In genomic region chr6:53325785-53326184, GRCh38 we compare ENCODE assay signal across 10 cellular contexts. TPM values are rescaled to one million over a fixed set of nuclear protein-coding genes. Genes with fewer than 3 reads are reported as not detected.
A peak's percentile ranks its signal among the peaks of the same experiment; 100 is the strongest.
DNase-seq lines count a peak whose midpoint lies in the region; ATAC-seq and TF ChIP-seq lines count a peak whose summit lies in the region.
"Had no signal": no experiment of that assay in that cellular context is flagged by ENCODE, and none has a peak within 500 bp of the region (broad histone marks: within the 10 kb centered on the region; RNA-seq: fewer than 3 reads in every experiment).

No MANE protein-coding gene starts in this region.

- intact Hi-C loops in heart right ventricle (cut with DNase I): no loop called here

- H3K4me3 Mint-ChIP-seq in T-helper 17 cell: peak overlapping the region; percentile 60
- no peak overlapping the region for H3K4me3 Mint-ChIP-seq in stimulated activated naive B cell treated with anti-CD40 and anti-IgM and Interleukin-4, amounts not matched to agents 10 μg/mL and 1 μg/mL and 100 μg/mL, for 72 hours

- no peaks in the 10 kb centered on the region for H3K36me3 ChIP-seq in heart right ventricle
- H3K36me3 ChIP-seq: ovary had no signal

- DNase-seq in GM03348 (ENCODE audit: low spot score) (peak; percentile 37), T-helper 17 cell (no peak), heart right ventricle (no peak)
- no peak for DNase-seq in stimulated activated naive B cell treated with anti-CD40 and anti-IgM and Interleukin-4, amounts not matched to agents 10 μg/mL and 1 μg/mL and 100 μg/mL, for 72 hours
- DNase-seq: central memory CD4-positive, alpha-beta T cell; NCI-H2029 had no signal

- H3K9me3 ChIP-seq in T-helper 17 cell (ENCODE audit: control insufficient read depth, low read length, poor library complexity, severe bottlenecking) (no peaks in the 10 kb centered on the region), heart right ventricle (no peaks in the 10 kb centered on the region)
- H3K9me3 ChIP-seq: ovary had no signal

- peaks cover 7% of the 10 kb centered on the region for H3K36me3 Mint-ChIP-seq in T-helper 17 cell (ENCODE audit: low read depth)
- H3K36me3 Mint-ChIP-seq in stimulated activated naive B cell treated with anti-CD40 and anti-IgM and Interleukin-4, amounts not matched to agents 10 μg/mL and 1 μg/mL and 100 μg/mL, for 72 hours: peaks cover 27 to 33% of the 10 kb centered on the region in 2 donors

- H3K27me3 Mint-ChIP-seq in T-helper 17 cell: no peaks in the 10 kb centered on the region
- H3K27me3 Mint-ChIP-seq in stimulated activated naive B cell treated with anti-CD40 and anti-IgM and Interleukin-4, amounts not matched to agents 10 μg/mL and 1 μg/mL and 100 μg/mL, for 72 hours: no peaks in the 10 kb centered on the region

- ATAC-seq in T-helper 17 cell (peak; percentile 16), heart right ventricle (peak in 7 of 8 donors; percentile 31 to 84 (median 56)), HG03432 (IDR thresholded peaks at IDR 0.05; ENCODE audit: unreplicated experiment) (no peak), HG02588 (IDR thresholded peaks at IDR 0.05; ENCODE audit: unreplicated experiment) (no peak), HG03095 (IDR thresholded peaks at IDR 0.05; ENCODE audit: unreplicated experiment) (no peak)
- ATAC-seq in stimulated activated naive B cell treated with anti-CD40 and anti-IgM and Interleukin-4, amounts not matched to agents 10 μg/mL and 1 μg/mL and 100 μg/mL, for 72 hours (replicated peaks): no peak

- H3K4me1 Mint-ChIP-seq in T-helper 17 cell: peaks cover 51% of the 10 kb centered on the region
- peaks cover 45 to 77% of the 10 kb centered on the region in 2 donors for H3K4me1 Mint-ChIP-seq in stimulated activated naive B cell treated with anti-CD40 and anti-IgM and Interleukin-4, amounts not matched to agents 10 μg/mL and 1 μg/mL and 100 μg/mL, for 72 hours

- H3K4me3 ChIP-seq in heart right ventricle: no peak overlapping the region
- H3K4me3 ChIP-seq: ovary had no signal

- 69 to 70% methylated on average over 6 of the region's 6 CpGs for WGBS in heart right ventricle, 2 donors

- H3K27me3 ChIP-seq in heart right ventricle: no peaks in the 10 kb centered on the region
- H3K27me3 ChIP-seq: ovary had no signal

- H3K27ac Mint-ChIP-seq in T-helper 17 cell: peak overlapping the region; percentile 91
- peak overlapping the region; percentile 90 for H3K27ac Mint-ChIP-seq in stimulated activated naive B cell treated with anti-CD40 and anti-IgM and Interleukin-4, amounts not matched to agents 10 μg/mL and 1 μg/mL and 100 μg/mL, for 72 hours

- no peak for TF ChIP-seq CTCF in heart right ventricle (IDR thresholded peaks at IDR 0.05)

- H3K9me3 Mint-ChIP-seq in stimulated activated naive B cell treated with anti-CD40 and anti-IgM and Interleukin-4, amounts not matched to agents 10 μg/mL and 1 μg/mL and 100 μg/mL, for 72 hours: no peaks in the 10 kb centered on the region

- H3K4me1 ChIP-seq in heart right ventricle: peaks cover 0 to 68% (median 59%) of the 10 kb centered on the region in 9 donors

- H3K27ac ChIP-seq in heart right ventricle: peak overlapping the region in 8 of 10 donors; percentile 29 to 79 (median 70)

RNA-seq across cellular contexts. Expression of gene ELOVL5, which starts 23.0 kb away (rescaled TPM):
- total RNA-seq in T-helper 17 cell: 100 to 1,000 TPM; 121 to 147 TPM
- total RNA-seq in heart right ventricle: 10 to 100 TPM; 16.9 to 48.1 (median 29.7) TPM
- 10 to 100 TPM; 17.1 to 39.0 TPM for polyA plus RNA-seq in heart right ventricle

Comparison
In these comparisons a context has a peak if more than half of its experiments do, and no peak if none do; other contexts are left out.
1. ATAC-seq: peak in T-helper 17 cell (single experiment) and heart right ventricle (7 of 8); none in stimulated activated naive B cell treated with anti-CD40 and anti-IgM and Interleukin-4, amounts not matched to agents 10 μg/mL and 1 μg/mL and 100 μg/mL, for 72 hours (0 of 2), HG03432 (single experiment), HG02588 (single experiment) and HG03095 (single experiment).